20 cellular contexts compared by ENCODE assay signal in genomic region chr4:102562995-102563394, GRCh38.
A peak's percentile ranks its signal among the peaks of the same experiment; 100 is the strongest.
DNase-seq lines count a peak whose midpoint lies in the region; ATAC-seq and TF ChIP-seq lines count a peak whose summit lies in the region.
"Had no signal": no experiment of that assay in that cellular context is flagged by ENCODE, and none has a peak within 500 bp of the region (broad histone marks: within the 10 kb centered on the region; RNA-seq: fewer than 3 reads in every experiment).

No MANE protein-coding gene starts in this region.

- ATAC-seq in foreskin keratinocyte (no peak), GM19455 (IDR thresholded peaks at IDR 0.05; ENCODE audit: unreplicated experiment) (no peak), HG03378 (IDR thresholded peaks at IDR 0.05; ENCODE audit: unreplicated experiment) (no peak), HG03175 (IDR thresholded peaks at IDR 0.05; ENCODE audit: unreplicated experiment) (no peak)
- ATAC-seq: GM23338, left lung had no signal

- H3K9me3 Mint-ChIP-seq in activated T-helper 2 cell treated with anti-CD3 and anti-CD28 coated beads, Interferon-gamma antibody, Interleukin-2, Interleukin-4, amounts not matched to agents 10 μg/mL and 5 μg/mL and 100 μg/mL, durations not matched to agents 14 hours and 24 hours and 36 hours = no peaks in the 10 kb centered on the region
- H3K9me3 Mint-ChIP-seq: GM23338 had no signal

- H3K4me3 Mint-ChIP-seq in activated T-helper 2 cell treated with anti-CD3 and anti-CD28 coated beads, Interferon-gamma antibody, Interleukin-2, Interleukin-4, amounts not matched to agents 10 μg/mL and 5 μg/mL and 100 μg/mL, durations not matched to agents 14 hours and 24 hours and 36 hours (ENCODE audit: low read depth) = no peak overlapping the region
- H3K4me3 Mint-ChIP-seq: GM23338 had no signal

- H3K9me3 ChIP-seq in SJCRH30 (replicated peaks) = no peaks in the 10 kb centered on the region
- H3K9me3 ChIP-seq: left lung, ovary had no signal

- no peak for TF ChIP-seq CTCF in foreskin keratinocyte (conservative IDR thresholded peaks at IDR 0.05)

- DNase-seq in AG20443 (ENCODE audit: low spot score) (peak; percentile 33), GM03348 (ENCODE audit: low spot score) (peak; percentile 20), foreskin keratinocyte (peak in 1 of 2 donors; percentile 15), SJCRH30 (no peak)
- DNase-seq in activated T-helper 2 cell treated with anti-CD3 and anti-CD28 coated beads, Interferon-gamma antibody, Interleukin-2, Interleukin-4, amounts not matched to agents 10 μg/mL and 5 μg/mL and 100 μg/mL, durations not matched to agents 14 hours and 24 hours and 36 hours (ENCODE audit: low spot score) = no peak
- DNase-seq: activated CD4-positive, alpha-beta T cell treated with anti-CD3 and anti-CD28 coated beads for 48 hours; DMS 273 treated with DMSO at 0.1 percent for 48 hours; effector CD8-positive, alpha-beta T cell; left lung; NCI-H1694; NCI-H446 treated with DMSO at 0.1 percent for 48 hours; ovary; SIG-M5; stimulated activated naive CD4-positive, alpha-beta T cell treated with Interleukin-2 at 50 U/mL for 16 hours had no signal

- no peaks in the 10 kb centered on the region; the same call in 1 of the 2 replicates for H3K36me3 ChIP-seq in SJCRH30
- H3K36me3 ChIP-seq: left lung, ovary had no signal

- intact Hi-C loops in activated T-helper 2 cell treated with anti-CD3 and anti-CD28 coated beads, Interferon-gamma antibody, Interleukin-2, Interleukin-4, amounts not matched to agents 10 μg/mL and 5 μg/mL and 100 μg/mL, durations not matched to agents 14 hours and 24 hours and 36 hours (cut with micrococcal nuclease) = loop anchor here (5.0 kb wide), 2 partner anchors 34 to 64 kb away; no protein-coding TSS in a partner anchor

- H3K4me1 ChIP-seq in foreskin keratinocyte (no peaks in the 10 kb centered on the region), SJCRH30 (no peaks in the 10 kb centered on the region)

- no peak overlapping the region for H3K4me3 ChIP-seq in SJCRH30
- H3K4me3 ChIP-seq: cardiac muscle cell, GM23338, left lung, ovary, skin epidermis had no signal

- no peaks in the 10 kb centered on the region for H3K27me3 Mint-ChIP-seq in activated T-helper 2 cell treated with anti-CD3 and anti-CD28 coated beads, Interferon-gamma antibody, Interleukin-2, Interleukin-4, amounts not matched to agents 10 μg/mL and 5 μg/mL and 100 μg/mL, durations not matched to agents 14 hours and 24 hours and 36 hours (ENCODE audit: low read depth)

- H3K27me3 ChIP-seq in foreskin keratinocyte (no peaks in the 10 kb centered on the region), SJCRH30 (no peaks in the 10 kb centered on the region)
- H3K27me3 ChIP-seq: cardiac muscle cell, left lung, ovary had no signal

- H3K36me3 Mint-ChIP-seq in activated T-helper 2 cell treated with anti-CD3 and anti-CD28 coated beads, Interferon-gamma antibody, Interleukin-2, Interleukin-4, amounts not matched to agents 10 μg/mL and 5 μg/mL and 100 μg/mL, durations not matched to agents 14 hours and 24 hours and 36 hours (ENCODE audit: low read depth) = peaks cover 83% of the 10 kb centered on the region

- peaks cover 76% of the 10 kb centered on the region for H3K4me1 Mint-ChIP-seq in activated T-helper 2 cell treated with anti-CD3 and anti-CD28 coated beads, Interferon-gamma antibody, Interleukin-2, Interleukin-4, amounts not matched to agents 10 μg/mL and 5 μg/mL and 100 μg/mL, durations not matched to agents 14 hours and 24 hours and 36 hours (ENCODE audit: low read depth)

- H3K27ac ChIP-seq in foreskin keratinocyte (peak overlapping the region; percentile 72), SJCRH30 (no peak overlapping the region)
- H3K27ac ChIP-seq: cardiac muscle cell, left lung, ovary, skin epidermis had no signal

- H3K27ac Mint-ChIP-seq in activated T-helper 2 cell treated with anti-CD3 and anti-CD28 coated beads, Interferon-gamma antibody, Interleukin-2, Interleukin-4, amounts not matched to agents 10 μg/mL and 5 μg/mL and 100 μg/mL, durations not matched to agents 14 hours and 24 hours and 36 hours = peak overlapping the region; percentile 44
- H3K27ac Mint-ChIP-seq: GM23338 had no signal

Comparison
In these comparisons a context has a peak if more than half of its experiments do, and no peak if none do; other contexts are left out.
1. DNase-seq: peak in AG20443 (single experiment) and GM03348 (single experiment); none in activated T-helper 2 cell treated with anti-CD3 and anti-CD28 coated beads, Interferon-gamma antibody, Interleukin-2, Interleukin-4, amounts not matched to agents 10 μg/mL and 5 μg/mL and 100 μg/mL, durations not matched to agents 14 hours and 24 hours and 36 hours (single experiment) and SJCRH30 (0 of 2).